1 cellular context compared by ENCODE assay signal in genomic region chr3:149042766-149043386, GRCh38.
TF ChIP-seq lines count a peak whose summit lies in the region.

No MANE protein-coding gene starts in this region.

TF ChIP-seq in A549, 52 proteins besides CTCF, POLR2A, EP300 and RAD21 (continued from another document):
- TF ChIP-seq REST (IDR thresholded peaks at IDR 0.05) = no peak
- TF ChIP-seq FOSB (CRISPR knock-in tag; IDR thresholded peaks at IDR 0.05) = no peak
- TF ChIP-seq HEYL (CRISPR knock-in tag; IDR thresholded peaks at IDR 0.05) = no peak
